9 cellular contexts compared by ENCODE assay signal in genomic region chrX:37871626-37872302, GRCh38. TPM values are rescaled to one million over a fixed set of nuclear protein-coding genes. Genes with fewer than 3 reads are reported as not detected.
DNase-seq lines count a peak whose midpoint lies in the region; ATAC-seq and TF ChIP-seq lines count a peak whose summit lies in the region.
"Had no signal": no experiment of that assay in that cellular context is flagged by ENCODE, and none has a peak within 500 bp of the region (broad histone marks: within the 10 kb centered on the region; RNA-seq: fewer than 3 reads in every experiment).

No MANE protein-coding gene starts in this region.

- no peak overlapping the region for H3K27ac Mint-ChIP-seq in naive thymus-derived CD4-positive, alpha-beta T cell

- peaks cover 0 to 13% (median 3%) of the 10 kb centered on the region in 11 donors for H3K9me3 Mint-ChIP-seq in naive thymus-derived CD4-positive, alpha-beta T cell

- H3K4me3 Mint-ChIP-seq in naive thymus-derived CD4-positive, alpha-beta T cell, result no peak overlapping the region

- H3K27me3 Mint-ChIP-seq in naive thymus-derived CD4-positive, alpha-beta T cell, result peaks cover 0 to 8% (median 0%) of the 10 kb centered on the region in 5 donors

- H3K27me3 ChIP-seq in naive thymus-derived CD4-positive, alpha-beta T cell (ENCODE audit: control insufficient read depth in 2 of 2, insufficient read depth in 2 of 2, low read length in 2 of 2), result no peaks in the 10 kb centered on the region
- H3K27me3 ChIP-seq in lower lobe of right lung (ENCODE audit: low read depth), result no peaks in the 10 kb centered on the region

- ATAC-seq in naive thymus-derived CD4-positive, alpha-beta T cell, result peak; percentile 37
- no peak for ATAC-seq in lower lobe of right lung

- CTCF ChIA-PET in naive thymus-derived CD4-positive, alpha-beta T cell (lab: Charles Lee), result no interaction called here

- POLR2A ChIA-PET in naive thymus-derived CD4-positive, alpha-beta T cell (lab: Charles Lee), result no interaction called here

- no peaks in the 10 kb centered on the region for H3K36me3 ChIP-seq in naive thymus-derived CD4-positive, alpha-beta T cell (ENCODE audit: control insufficient read depth in 2 of 3, insufficient read depth in 3 of 3, low read length in 3 of 3)
- H3K36me3 ChIP-seq in lower lobe of right lung, result no peaks in the 10 kb centered on the region

- intact Hi-C loops in naive thymus-derived CD4-positive, alpha-beta T cell (cut with micrococcal nuclease), result no loop called here
- intact Hi-C loops in posterior vena cava (cut with DNase I), result no loop called here
- intact Hi-C loops in lower lobe of right lung (cut with DNase I), result no loop called here

- H3K9me3 ChIP-seq in naive thymus-derived CD4-positive, alpha-beta T cell (ENCODE audit: control insufficient read depth in 2 of 3, low read length in 3 of 3), result no peaks in the 10 kb centered on the region
- H3K9me3 ChIP-seq in lower lobe of right lung, result no peaks in the 10 kb centered on the region

- TF ChIP-seq CTCF in lower lobe of right lung (IDR thresholded peaks at IDR 0.05), result no peak

- peaks cover 0 to 16% (median 7%) of the 10 kb centered on the region in 7 donors for H3K4me1 Mint-ChIP-seq in naive thymus-derived CD4-positive, alpha-beta T cell

- H3K27ac ChIP-seq in naive thymus-derived CD4-positive, alpha-beta T cell (ENCODE audit: low read depth, low read length), result no peak overlapping the region
- no peak overlapping the region for H3K27ac ChIP-seq in lower lobe of right lung

- H3K36me3 Mint-ChIP-seq in naive thymus-derived CD4-positive, alpha-beta T cell, result peaks cover 0 to 11% (median 7%) of the 10 kb centered on the region in 5 donors

- DNase-seq in EL (peak; percentile 84), Kasumi-1 (lab: John Stamatoyannopoulos, UW) (peak; percentile 2 to 10), brain pericyte (ENCODE audit: low read depth, low spot score) (peak; percentile 22), posterior vena cava (ENCODE audit: low spot score) (no peak), lower lobe of right lung (no peak), DMS79 treated with DMSO at 0.1 percent for 48 hours (lab: John Stamatoyannopoulos, UW) (no peak)
- DNase-seq in naive thymus-derived CD4-positive, alpha-beta T cell, result no peak
- no peak for DNase-seq in effector CD8-positive, alpha-beta T cell (lab: John Stamatoyannopoulos, UW)
- DNase-seq: NCI-H1417 had no signal

- H3K4me1 ChIP-seq in naive thymus-derived CD4-positive, alpha-beta T cell (ENCODE audit: control insufficient read depth in 2 of 2, insufficient read depth in 2 of 2, low read length in 2 of 2), result no peaks in the 10 kb centered on the region
- no peaks in the 10 kb centered on the region for H3K4me1 ChIP-seq in lower lobe of right lung

- H3K4me3 ChIP-seq in naive thymus-derived CD4-positive, alpha-beta T cell (ENCODE audit: low read length), result no peak overlapping the region
- no peak overlapping the region for H3K4me3 ChIP-seq in lower lobe of right lung

RNA-seq across cellular contexts. Expression of gene DYNLT3, which starts 24.4 kb away (rescaled TPM):
- total RNA-seq in naive thymus-derived CD4-positive, alpha-beta T cell, result 10 to 100 TPM; 13.8 to 39.3 (median 25.8) TPM
- polyA plus RNA-seq in naive thymus-derived CD4-positive, alpha-beta T cell, result 10 to 100 TPM; 23.1 to 42.1 TPM
- total RNA-seq in posterior vena cava, result 10 to 100 TPM; 53.4 to 82.7 TPM
- total RNA-seq in lower lobe of right lung, result 27.2 TPM

Comparison
In these comparisons a context has a peak if more than half of its experiments do, and no peak if none do; other contexts are left out.
1. DNase-seq: peak in EL (single experiment), Kasumi-1 (2 of 2) and brain pericyte (single experiment); none in naive thymus-derived CD4-positive, alpha-beta T cell (0 of 9), posterior vena cava (single experiment), lower lobe of right lung (single experiment), DMS79 treated with DMSO at 0.1 percent for 48 hours (single experiment) and effector CD8-positive, alpha-beta T cell (single experiment).